In genomic region chr1:147516157-147516917, GRCh38 we compare ENCODE assay signal across 17 cellular contexts. TPM values are rescaled to one million over a fixed set of nuclear protein-coding genes. Genes with fewer than 3 reads are reported as not detected.
DNase-seq lines count a peak whose midpoint lies in the region; ATAC-seq and TF ChIP-seq lines count a peak whose summit lies in the region.
"Had no signal": no experiment of that assay in that cellular context is flagged by ENCODE, and none has a peak within 500 bp of the region (broad histone marks: within the 10 kb centered on the region; RNA-seq: fewer than 3 reads in every experiment).

No MANE protein-coding gene starts in this region.

- peak; percentile 33 for DNase-seq in DMS53 treated with DMSO at 0.1 percent for 48 hours (lab: John Stamatoyannopoulos, UW; ENCODE audit: unreplicated experiment)
- no peak for DNase-seq in OCI-LY7 (ENCODE audit: low spot score)
- no peak for DNase-seq in left lung
- DNase-seq in thyroid gland, result no peak
- no peak for DNase-seq in NCI-H187 (lab: John Stamatoyannopoulos, UW)
- DNase-seq in activated CD8-positive, alpha-beta memory T cell treated with anti-CD3 and anti-CD28 coated beads, Interleukin-2, amount 50 U/mL, for 4 hours, result no peak
- DNase-seq: activated naive CD4-positive, alpha-beta T cell; activated T-cell treated with anti-CD3 and anti-CD28 coated beads, Interleukin-2, amount 50 U/mL, for 24 hours; cortex of kidney; hypothalamus; NCI-H1105; NCI-H446 treated with DMSO at 0.1 percent for 48 hours had no signal

- BruUV-seq in OCI-LY7 (replicated peaks; lab: Mats Ljungman, UMichigan), result no TSS peak

- TF ChIP-seq POLR2A in thyroid gland (IDR thresholded peaks at IDR 0.05), result no peak

- 0 out of 2 replicates have a peak, but pooled peaks cover 5% of the 10 kb centered on the region for H3K9me3 ChIP-seq in OCI-LY7 (ENCODE audit: low read length)
- H3K9me3 ChIP-seq in left lung, result peaks cover 0 to 5% of the 10 kb centered on the region in 2 donors
- no peaks in the 10 kb centered on the region for H3K9me3 ChIP-seq in thyroid gland
- H3K9me3 ChIP-seq: esophagus muscularis mucosa, suprapubic skin had no signal

- H3K4me1 ChIP-seq in OCI-LY7 (ENCODE audit: insufficient read depth, low read length, poor library complexity, severe bottlenecking) (no peaks in the 10 kb centered on the region), left lung (peaks cover 11 to 14% of the 10 kb centered on the region in 2 donors), thyroid gland (peaks cover 13 to 15% of the 10 kb centered on the region in 2 donors)

- intact Hi-C loops in OCI-LY7 (cut with micrococcal nuclease; ENCODE audit: unreplicated experiment) (no loop called here), left lung (cut with DNase I) (no loop called here), thyroid gland (cut with DNase I) (loop anchor here (5.0 to 10.0 kb wide), 2 partner anchors 111 to 178 kb away; no protein-coding TSS in a partner anchor)

- no peak overlapping the region for H3K4me2 ChIP-seq in OCI-LY7 (ENCODE audit: low read length)

- no peaks in the 10 kb centered on the region for H3K79me2 ChIP-seq in OCI-LY7 (ENCODE audit: insufficient read depth, low read depth, low read length)

- ATAC-seq in left lung (peak; percentile 66), GM18868 (IDR thresholded peaks at IDR 0.05; ENCODE audit: unreplicated experiment) (no peak)

- H3K36me3 ChIP-seq in OCI-LY7 (ENCODE audit: insufficient read depth, low read length), result no peaks in the 10 kb centered on the region
- H3K36me3 ChIP-seq in left lung, result no peaks in the 10 kb centered on the region
- no peaks in the 10 kb centered on the region for H3K36me3 ChIP-seq in thyroid gland
- H3K36me3 ChIP-seq: esophagus muscularis mucosa, suprapubic skin had no signal

- 67 to 70% methylated on average over 4 of the region's 4 CpGs for WGBS in thyroid gland, 2 donors

- H3K27ac ChIP-seq in OCI-LY7 (ENCODE audit: low read depth, low read length, poor library complexity, severe bottlenecking) (no peak overlapping the region), left lung (peak overlapping the region in 1 of 2 donors; percentile 48), thyroid gland (peak overlapping the region; percentile 27 to 57 (median 42))
- H3K27ac ChIP-seq: HL-60, suprapubic skin had no signal

- POLR2A ChIA-PET in OCI-LY7 (lab: Charles Lee), result interaction anchor here (0.6 kb wide), 1 partner anchor 415 kb away, joined by 4 read pairs; no protein-coding TSS in a partner anchor

- H2AFZ ChIP-seq in OCI-LY7 (ENCODE audit: low read length), result peak overlapping the region; percentile 82; the same call in 1 of the 2 replicates

- H3K4me3 ChIP-seq in OCI-LY7 (ENCODE audit: low read depth, low read length, poor library complexity, severe bottlenecking) (no peak overlapping the region), left lung (no peak overlapping the region), thyroid gland (replicated peaks in 1 of 3) (no peak overlapping the region)
- H3K4me3 ChIP-seq: esophagus muscularis mucosa, skin epidermis, suprapubic skin had no signal

- TF ChIP-seq CTCF in OCI-LY7 (conservative IDR thresholded peaks at IDR 0.05; ENCODE audit: low read length) (no peak), left lung (IDR thresholded peaks at IDR 0.05) (no peak), thyroid gland (IDR thresholded peaks at IDR 0.05) (no peak)

- H3K27me3 ChIP-seq in left lung (no peaks in the 10 kb centered on the region), thyroid gland (no peaks in the 10 kb centered on the region)
- H3K27me3 ChIP-seq: esophagus muscularis mucosa, suprapubic skin had no signal

- H3K9me2 ChIP-seq in OCI-LY7 (ENCODE audit: insufficient read depth, low read length), result no peaks in the 10 kb centered on the region

- CTCF ChIA-PET in OCI-LY7 (lab: Charles Lee; ENCODE audit: unreplicated experiment), result no interaction called here

- no peaks in the 10 kb centered on the region for H4K20me1 ChIP-seq in OCI-LY7 (ENCODE audit: insufficient read depth, low read length)

RNA-seq across cellular contexts. Expression of gene BCL9, which starts 25.0 kb away (rescaled TPM):
- 4.7 and 5.7 TPM in 2 replicates for total RNA-seq in OCI-LY7 (2014; rRNA removed; shearing (Covaris generic))
- total RNA-seq in OCI-LY7 (2022) (13.4 and 15.8 TPM in 2 replicates), left lung (10 to 100 TPM; 17.6 to 22.8 TPM), thyroid gland (10 to 100 TPM; 13.2 to 32.5 (median 19.8) TPM)
